8 cellular contexts compared by ENCODE assay signal in genomic region chr2:215454519-215454918, GRCh38. TPM values are rescaled to one million over a fixed set of nuclear protein-coding genes. Genes with fewer than 3 reads are reported as not detected.
DNase-seq lines count a peak whose midpoint lies in the region; TF ChIP-seq lines count a peak whose summit lies in the region.

No MANE protein-coding gene starts in this region.

- no peaks in the 10 kb centered on the region for H3K36me3 ChIP-seq in H7 (replicated peaks; ENCODE audit: control insufficient read depth, insufficient read depth, low read length)
- H3K36me3 ChIP-seq in effector memory CD4-positive, alpha-beta T cell (ENCODE audit: control insufficient read depth, insufficient read depth, low read length) = no peaks in the 10 kb centered on the region

- H3K9me3 ChIP-seq in effector memory CD4-positive, alpha-beta T cell (ENCODE audit: control insufficient read depth, low read length) = no peaks in the 10 kb centered on the region

- peak; percentile 43 for DNase-seq in NCI-H510A treated with DMSO at 0.1 percent for 48 hours (lab: John Stamatoyannopoulos, UW)
- no peak for DNase-seq in NCI-H510A (lab: John Stamatoyannopoulos, UW)
- peak; percentile 35 for DNase-seq in H7
- peak; percentile 63 for DNase-seq in NCI-H1694 treated with DMSO at 0.1 percent for 48 hours (lab: John Stamatoyannopoulos, UW)
- peak; percentile 59 to 80 for DNase-seq in cardiac fibroblast (ENCODE audit: low read depth in 2 of 2)
- DNase-seq in midbrain (lab: John Stamatoyannopoulos, UW) = peak; percentile 34
- DNase-seq in effector memory CD4-positive, alpha-beta T cell = no peak
- no peak for DNase-seq in cortex of kidney (lab: John Stamatoyannopoulos, UW)

- H3K27ac ChIP-seq in effector memory CD4-positive, alpha-beta T cell (ENCODE audit: insufficient read depth, low read length, poor library complexity, severe bottlenecking) = no peak overlapping the region

- H3K4me1 ChIP-seq in effector memory CD4-positive, alpha-beta T cell (ENCODE audit: control insufficient read depth, insufficient read depth, low read length, poor library complexity, severe bottlenecking) = no peaks in the 10 kb centered on the region

- no peaks in the 10 kb centered on the region for H3K27me3 ChIP-seq in H7 (ENCODE audit: control insufficient read depth, insufficient read depth, low read length)
- no peaks in the 10 kb centered on the region for H3K27me3 ChIP-seq in effector memory CD4-positive, alpha-beta T cell (replicated peaks; ENCODE audit: control insufficient read depth, insufficient read depth, low read length, poor library complexity, severe bottlenecking)

- no peak overlapping the region for H3K4me3 ChIP-seq in H7 (ENCODE audit: insufficient read depth, low read depth, low read length)
- no peak overlapping the region for H3K4me3 ChIP-seq in cardiac fibroblast (replicated peaks in 1 of 2; ENCODE audit: low read depth in 2 of 2, low read length in 2 of 2)
- H3K4me3 ChIP-seq in effector memory CD4-positive, alpha-beta T cell (ENCODE audit: insufficient read depth, low read depth, low read length, poor library complexity, severe bottlenecking) = no peak overlapping the region

- peak; percentile 77 for TF ChIP-seq CTCF in cardiac fibroblast (IDR thresholded peaks at IDR 0.05; ENCODE audit: low read depth, low read length)

RNA-seq across cellular contexts. Expression of gene FN1, which starts 18.7 kb away (rescaled TPM):
- total RNA-seq in H7 (2014; rRNA removed; shearing (Covaris generic)) = 42.8 and 50.4 TPM in 2 replicates

Comparison
In these comparisons a context has a peak if more than half of its experiments do, and no peak if none do; other contexts are left out.
1. DNase-seq: peak in NCI-H510A treated with DMSO at 0.1 percent for 48 hours (single experiment), H7 (single experiment), NCI-H1694 treated with DMSO at 0.1 percent for 48 hours (single experiment), cardiac fibroblast (2 of 2) and midbrain (single experiment); none in NCI-H510A (single experiment), effector memory CD4-positive, alpha-beta T cell (0 of 3) and cortex of kidney (single experiment).